Comparison of ENCODE assay signal across 8 cellular contexts in genomic region chr7:144834516-144835165, GRCh38. TPM values are rescaled to one million over a fixed set of nuclear protein-coding genes. Genes with fewer than 3 reads are reported as not detected.
A peak's percentile ranks its signal among the peaks of the same experiment; 100 is the strongest.
DNase-seq lines count a peak whose midpoint lies in the region; ATAC-seq, FAIRE-seq and TF ChIP-seq lines count a peak whose summit lies in the region.

No MANE protein-coding gene starts in this region.

- H3K9me3 ChIP-seq in SK-N-SH (no peaks in the 10 kb centered on the region), right lobe of liver (peaks cover 0 to 3% (median 0%) of the 10 kb centered on the region in 4 donors)

- no peaks in the 10 kb centered on the region for H3K36me3 ChIP-seq in SK-N-SH (replicated peaks in 1 of 2; ENCODE audit: control insufficient read depth in 1 of 2, insufficient read depth in 2 of 2, low read length in 1 of 2)
- H3K36me3 ChIP-seq in bronchial epithelial cell (ENCODE audit: control insufficient read depth, insufficient read depth, low read length) = no peaks in the 10 kb centered on the region
- no peaks in the 10 kb centered on the region for H3K36me3 ChIP-seq in right lobe of liver

- peak overlapping the region; percentile 89 for H2AFZ ChIP-seq in SK-N-SH (ENCODE audit: low read depth)

- H3K79me2 ChIP-seq in SK-N-SH (ENCODE audit: insufficient read depth) = no peaks in the 10 kb centered on the region

- DNase-seq in ACHN (peak; percentile 72), SK-N-SH (peak; percentile 39), bronchial epithelial cell (ENCODE audit: low read depth) (no peak), right lobe of liver (peak in 1 of 3 donors; percentile 25), stromal cell of bone marrow (ENCODE audit: low read depth) (peak; percentile 20), NCI-H526 treated with DMSO at 0.1 percent for 48 hours (lab: John Stamatoyannopoulos, UW) (no peak)

- H3K4me2 ChIP-seq in SK-N-SH = peak overlapping the region; percentile 88

- no peak for TF ChIP-seq EP300 in SK-N-SH (IDR thresholded peaks at IDR 0.05; ENCODE audit: borderline replicate concordance in 1 of 2, low read depth in 1 of 2, low read length in 1 of 2)

- H3K4me3 ChIP-seq in SK-N-SH (ENCODE audit: low read depth in 2 of 2, low read length in 1 of 2) (peak overlapping the region; percentile 72 to 73), bronchial epithelial cell (ENCODE audit: low read depth, low read length) (peak overlapping the region; percentile 49), right lobe of liver (peak overlapping the region; percentile 68 to 74 (median 69))

- H3F3A ChIP-seq in SK-N-SH (replicated peaks; ENCODE audit: insufficient read depth) = peaks cover 31% of the 10 kb centered on the region

- intact Hi-C loops in right lobe of liver (cut with DNase I) = no loop called here

- in situ Hi-C loops in ACHN (cut with HindIII; ENCODE audit: low pct_ligation_motif_present, low pct_unique_long_range_greater_than_20kb, low sequenced_read_pairs) = no loop called here

- peak overlapping the region; percentile 80; the same call in 1 of the 2 replicates for H3K9ac ChIP-seq in SK-N-SH

- POLR2A ChIA-PET in SK-N-SH (lab: Yijun Ruan, JAX) = no interaction called here

- no peak for FAIRE-seq in bronchial epithelial cell (lab: Jason Lieb, UNC)

- no peaks in the 10 kb centered on the region for H3K9me2 ChIP-seq in SK-N-SH

- no peak for TF ChIP-seq RAD21 in SK-N-SH (IDR thresholded peaks at IDR 0.05; ENCODE audit: low read length)

- ATAC-seq in GM18870 (IDR thresholded peaks at IDR 0.05; ENCODE audit: unreplicated experiment) = peak; percentile 37
- peak; percentile 34 for ATAC-seq in HG03103 (IDR thresholded peaks at IDR 0.05; ENCODE audit: low read depth, unreplicated experiment)
- ATAC-seq in right lobe of liver = peak; percentile 22 to 38 (median 30)

- peaks cover 5 to 8% of the 10 kb centered on the region in 2 experiments; a peak in 2 of 4 replicates for H3K4me1 ChIP-seq in SK-N-SH (ENCODE audit: control insufficient read depth in 1 of 2, insufficient read depth in 2 of 2, low read depth in 1 of 2, low read length in 1 of 2)
- H3K4me1 ChIP-seq in right lobe of liver = peaks cover 0 to 17% (median 0%) of the 10 kb centered on the region in 4 donors

- CTCF ChIA-PET in SK-N-SH (lab: Yijun Ruan, JAX) = no interaction called here

- no peaks in the 10 kb centered on the region for H4K20me1 ChIP-seq in SK-N-SH (ENCODE audit: insufficient read depth)

- TF ChIP-seq POLR2A in right lobe of liver (IDR thresholded peaks at IDR 0.05) = no peak

- TF ChIP-seq CTCF in SK-N-SH (IDR thresholded peaks at IDR 0.05) = no peak
- TF ChIP-seq CTCF in bronchial epithelial cell (IDR thresholded peaks at IDR 0.05; ENCODE audit: insufficient read depth, low read length, severe bottlenecking) = no peak
- TF ChIP-seq CTCF in right lobe of liver (IDR thresholded peaks at IDR 0.05) = no peak

- 15% methylated on average over 15 of the region's 15 CpGs for WGBS in SK-N-SH (ENCODE audit: low lambda C conversion rate)
- 20% methylated on average over 15 of the region's 15 CpGs for WGBS in right lobe of liver (ENCODE audit: insufficient coverage, low coverage, low lambda C conversion rate, missing lambda C conversion rate)

- peak overlapping the region; percentile 58 to 61; a peak in 3 of 4 replicates for H3K27ac ChIP-seq in SK-N-SH (ENCODE audit: low read depth in 2 of 2, low read length in 1 of 2)
- peak overlapping the region; percentile 78 to 91 (median 81) for H3K27ac ChIP-seq in right lobe of liver

- H3K27me3 ChIP-seq in SK-N-SH (ENCODE audit: insufficient read depth) (no peaks in the 10 kb centered on the region), bronchial epithelial cell (ENCODE audit: control insufficient read depth, insufficient read depth, low read length) (no peaks in the 10 kb centered on the region), right lobe of liver (no peaks in the 10 kb centered on the region)

TF ChIP-seq in SK-N-SH, 30 proteins besides CTCF, POLR2A, EP300 and RAD21:
- TF ChIP-seq MEF2A (IDR thresholded peaks at IDR 0.05; ENCODE audit: borderline replicate concordance, low read depth) = no peak
- TF ChIP-seq ELF1 (IDR thresholded peaks at IDR 0.05) = no peak
- TF ChIP-seq MAX (IDR thresholded peaks at IDR 0.05; ENCODE audit: low read depth) = peak; percentile 11; the same call in 1 of the 2 replicates
- no peak for TF ChIP-seq NRF1 (IDR thresholded peaks at IDR 0.05; ENCODE audit: low read depth, low read length)
- no peak for TF ChIP-seq IRF3 (IDR thresholded peaks at IDR 0.05; ENCODE audit: low read depth, low read length)
- TF ChIP-seq PBX3 (IDR thresholded peaks at IDR 0.05) = no peak
- TF ChIP-seq MXI1 (IDR thresholded peaks at IDR 0.05; ENCODE audit: low read depth, low read length) = no peak
- TF ChIP-seq YY1 (IDR thresholded peaks at IDR 0.05; ENCODE audit: low read depth) = 0 out of 2 replicates have a peak, but pooled peaks have one; percentile 7
- no peak for TF ChIP-seq TAF1 (IDR thresholded peaks at IDR 0.05; ENCODE audit: borderline replicate concordance, low read depth, low read length)
- TF ChIP-seq GATA2 (CRISPR knock-in tag; IDR thresholded peaks at IDR 0.05) = no peak
- TF ChIP-seq EZH2phosphoT487 (IDR thresholded peaks at IDR 0.05; ENCODE audit: borderline replicate concordance, low read depth) = no peak
TF ChIP-seq in SK-N-SH: peak in this region for 2.

RNA-seq across cellular contexts. Expression of gene TPK1, which starts 1.2 kb away (rescaled TPM):
- 3.0 and 3.3 TPM in 2 replicates for polyA plus RNA-seq in SK-N-SH (2012; rRNA removed)
- 3.1 and 4.4 TPM in 2 replicates for polyA plus RNA-seq in SK-N-SH (2012; cell fraction: cytosol; rRNA removed)
- polyA plus RNA-seq in SK-N-SH (2012; cell fraction: nucleus; rRNA removed) = 3.0 TPM in 2 replicates
- total RNA-seq in bronchial epithelial cell = 2.4 and 3.1 TPM in 2 replicates
- total RNA-seq in right lobe of liver = 1 to 10 TPM; 3.1 to 6.7 (median 4.3) TPM

Comparison
In these comparisons a context has a peak if more than half of its experiments do, and no peak if none do; other contexts are left out.
1. DNase-seq: peak in ACHN (single experiment), SK-N-SH (single experiment) and stromal cell of bone marrow (single experiment); none in bronchial epithelial cell (single experiment) and NCI-H526 treated with DMSO at 0.1 percent for 48 hours (single experiment).
2. Peak in every context shown above with its lines, with median percentiles within 50 percentile points of each other: ATAC-seq and H3K4me3 ChIP-seq.